Comparison of ENCODE assay signal across 18 cellular contexts in the genomic region with DNA sequence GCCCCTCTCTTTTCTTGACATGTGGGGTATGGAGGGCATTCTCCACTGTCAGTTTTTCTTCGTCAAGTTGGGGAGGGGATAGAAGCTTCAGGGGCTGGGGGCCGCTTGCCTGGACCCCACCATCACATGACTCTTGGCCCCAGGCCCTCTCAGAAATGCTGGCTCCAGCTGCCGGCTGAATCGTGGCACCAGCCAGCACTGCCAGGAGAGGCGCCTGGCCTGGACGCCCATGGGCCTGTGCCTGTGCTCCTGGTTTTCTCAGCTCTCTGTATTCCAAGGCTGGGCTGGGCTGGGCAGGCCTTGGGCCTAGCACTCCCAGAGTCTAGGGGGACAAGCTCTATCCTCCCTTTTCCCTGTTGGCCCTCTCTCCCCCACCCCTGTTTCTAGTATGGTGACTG. TPM values are rescaled to one million over a fixed set of nuclear protein-coding genes. Genes with fewer than 3 reads are reported as not detected.
A peak's percentile ranks its signal among the peaks of the same experiment; 100 is the strongest.
DNase-seq lines count a peak whose midpoint lies in the region; ATAC-seq, FAIRE-seq and TF ChIP-seq lines count a peak whose summit lies in the region.
"Had no signal": no experiment of that assay in that cellular context is flagged by ENCODE, and none has a peak within 500 bp of the region (broad histone marks: within the 10 kb centered on the region; RNA-seq: fewer than 3 reads in every experiment).

No MANE protein-coding gene starts in this region.

- 77 to 86% methylated on average over 6 of the region's 6 CpGs for WGBS in lung, 2 donors
- 41 to 56% (median 48%) methylated on average over 6 of the region's 6 CpGs for WGBS in stomach, 5 donors
- WGBS in pancreas, 2 donors = 62 to 69% methylated on average over 4 to 6 of the region's 6 CpGs

- DNase-seq in coronary artery (ENCODE audit: low spot score) (no peak), lung (ENCODE audit: low spot score) (no peak), stomach (no peak), pancreas (no peak), NCI-H510A treated with DMSO at 0.1 percent for 48 hours (lab: John Stamatoyannopoulos, UW) (no peak), OCI-M2 (lab: John Stamatoyannopoulos, UW; ENCODE audit: unreplicated experiment) (no peak)
- DNase-seq: activated CD4-positive, alpha-beta T cell treated with anti-CD3 and anti-CD28 coated beads, Interleukin-2, amount 50 U/mL, for 4 hours; activated naive CD4-positive, alpha-beta T cell treated with anti-CD3 and anti-CD28 coated beads for 36 hours; brain microvascular endothelial cell; DMS 273 treated with DMSO at 0.1 percent for 48 hours; GDM1; HCEC 1CT; NCI-H1930 had no signal

- TF ChIP-seq POLR2A in stomach (IDR thresholded peaks at IDR 0.05) = no peak

- intact Hi-C loops in stomach (cut with DNase I; ENCODE audit: low total_unique reads) = loop anchor here (5.0 kb wide), 1 partner anchor 82 kb away; no protein-coding TSS in a partner anchor
- intact Hi-C loops in pancreas (cut with DNase I) = loop anchor here in 2 of 3 donors (5.0 to 10.0 kb wide), 2 partner anchors 79 to 82 kb away; no protein-coding TSS in a partner anchor

- TF ChIP-seq CTCF in 22Rv1 (IDR thresholded peaks at IDR 0.05) = no peak
- no peak for TF ChIP-seq CTCF in coronary artery (IDR thresholded peaks at IDR 0.05)
- no peak for TF ChIP-seq CTCF in lung (IDR thresholded peaks at IDR 0.05; ENCODE audit: control extremely low read depth, extremely low read depth)
- TF ChIP-seq CTCF in stomach (IDR thresholded peaks at IDR 0.05) = no peak
- no peak for TF ChIP-seq CTCF in pancreas (IDR thresholded peaks at IDR 0.05)

- H3K9me3 ChIP-seq in lung (ENCODE audit: control insufficient read depth in 2 of 2, insufficient read depth in 1 of 2, low read length in 1 of 2) (no peaks in the 10 kb centered on the region), stomach (no peaks in the 10 kb centered on the region), pancreas (no peaks in the 10 kb centered on the region)
- H3K9me3 ChIP-seq: neutrophil had no signal

- FAIRE-seq in pancreas (lab: Jason Lieb, UNC) = no peak
- FAIRE-seq: K562 had no signal

- no peaks in the 10 kb centered on the region for H3K27me3 ChIP-seq in lung (ENCODE audit: control insufficient read depth, insufficient read depth)
- H3K27me3 ChIP-seq in stomach = no peaks in the 10 kb centered on the region
- no peaks in the 10 kb centered on the region for H3K27me3 ChIP-seq in pancreas
- H3K27me3 ChIP-seq: brain microvascular endothelial cell had no signal

- peaks cover 34% of the 10 kb centered on the region in 2 donors for H3K4me1 ChIP-seq in lung (ENCODE audit: control insufficient read depth in 2 of 2, insufficient read depth in 2 of 2, low read length in 2 of 2)
- peaks cover 68 to 100% (median 85%) of the 10 kb centered on the region in 4 donors for H3K4me1 ChIP-seq in stomach
- H3K4me1 ChIP-seq in pancreas = peaks cover 8 to 18% (median 8%) of the 10 kb centered on the region in 3 donors

- H3K4me3 ChIP-seq in coronary artery (peak overlapping the region; percentile 1), lung (no peak overlapping the region), stomach (no peak overlapping the region), pancreas (no peak overlapping the region)
- H3K4me3 ChIP-seq: K562 had no signal

- no peak for TF ChIP-seq EP300 in stomach (IDR thresholded peaks at IDR 0.05)

- H3K36me3 ChIP-seq in lung (ENCODE audit: control insufficient read depth in 2 of 2, insufficient read depth in 2 of 2, low read length in 2 of 2) = peaks cover 0 to 2% of the 10 kb centered on the region in 2 donors
- H3K36me3 ChIP-seq in stomach = no peaks in the 10 kb centered on the region
- H3K36me3 ChIP-seq in pancreas = no peaks in the 10 kb centered on the region
- H3K36me3 ChIP-seq: brain microvascular endothelial cell, neutrophil had no signal

- H3K27ac ChIP-seq in 22Rv1 = peak overlapping the region; percentile 68
- peak overlapping the region; percentile 69 to 90 for H3K27ac ChIP-seq in coronary artery
- H3K27ac ChIP-seq in lung (ENCODE audit: low read depth in 1 of 2, low read length in 1 of 2) = peak overlapping the region; percentile 26 to 76
- peak overlapping the region in 4 of 5 donors; percentile 11 to 95 (median 45) for H3K27ac ChIP-seq in stomach
- H3K27ac ChIP-seq in pancreas = no peak overlapping the region
- H3K27ac ChIP-seq: brain microvascular endothelial cell, neutrophil had no signal

- no peak for ATAC-seq in lung (ENCODE audit: insufficient read depth, low FRiP score)
- ATAC-seq in pancreas = no peak
- ATAC-seq in HG03378 (IDR thresholded peaks at IDR 0.05; ENCODE audit: unreplicated experiment) = no peak
- ATAC-seq: K562 had no signal

RNA-seq across cellular contexts. Expression of gene LYL1, which starts 38.6 kb away (rescaled TPM):
- total RNA-seq in lung (10 to 100 TPM; 12.9 to 25.9 TPM), stomach (10 to 100 TPM in 2 of 5 donors, 1 to 10 TPM in 2, not detected in 1; 1.3 to 19.3 (median 7.6) TPM), pancreas (1 to 10 TPM in 4 of 6 donors, under 1 TPM in 2; 0.51 to 5.5 (median 1.7) TPM)
- polyA plus RNA-seq in lung (10 to 100 TPM; 15.5 to 34.1 TPM), stomach (1 to 10 TPM; 4.1 to 5.5 (median 5.0) TPM), pancreas (1 to 10 TPM; 2.6 to 3.6 TPM)
- total RNA-seq: A673 had no signal

RNA-seq across cellular contexts. Expression of gene TRMT1, which starts 52.4 kb away (rescaled TPM):
- total RNA-seq in lung (10 to 100 TPM; 14.4 to 41.4 TPM), stomach (100 to 1,000 TPM in 1 of 5 donors, 10 to 100 TPM in 4; 29.6 to 373 (median 36.5) TPM), pancreas (10 to 100 TPM; 12.7 to 29.2 (median 19.1) TPM)
- polyA plus RNA-seq in lung (10 to 100 TPM; 46.1 to 48.2 TPM), stomach (10 to 100 TPM; 64.7 to 88.2 (median 77.9) TPM), pancreas (100 to 1,000 TPM in 1 of 2 donors, 10 to 100 TPM in 1; 85.5 to 108 TPM)

RNA-seq across cellular contexts. Expression of gene NACC1, which starts 54.0 kb away (rescaled TPM):
- 10 to 100 TPM; 18.4 to 94.8 TPM for total RNA-seq in lung
- 10 to 100 TPM; 51.6 to 64.9 TPM for polyA plus RNA-seq in lung
- total RNA-seq in stomach = 100 to 1,000 TPM in 1 of 5 donors, 10 to 100 TPM in 4; 10.1 to 122 (median 26.3) TPM
- polyA plus RNA-seq in stomach = 10 to 100 TPM in 1 of 3 donors, 1 to 10 TPM in 2; 6.9 to 26.2 (median 9.5) TPM
- total RNA-seq in pancreas = 10 to 100 TPM in 5 of 6 donors, 1 to 10 TPM in 1; 9.8 to 25.3 (median 14.1) TPM
- polyA plus RNA-seq in pancreas = 10 to 100 TPM in 1 of 2 donors, 1 to 10 TPM in 1; 7.0 to 19.8 TPM

Comparison
In these comparisons a context has a peak if more than half of its experiments do, and no peak if none do; other contexts are left out.
1. H3K27ac ChIP-seq: peak in 22Rv1 (single experiment), coronary artery (2 of 2), lung (2 of 2) and stomach (4 of 5); none in pancreas (0 of 4).